Comparison of ENCODE assay signal across 16 cellular contexts in genomic region chr3:125513490-125514115, GRCh38. TPM values are rescaled to one million over a fixed set of nuclear protein-coding genes. Genes with fewer than 3 reads are reported as not detected.
A peak's percentile ranks its signal among the peaks of the same experiment; 100 is the strongest.
DNase-seq lines count a peak whose midpoint lies in the region; ATAC-seq and TF ChIP-seq lines count a peak whose summit lies in the region.
"Had no signal": no experiment of that assay in that cellular context is flagged by ENCODE, and none has a peak within 500 bp of the region (broad histone marks: within the 10 kb centered on the region; RNA-seq: fewer than 3 reads in every experiment).

No MANE protein-coding gene starts in this region.

- no peaks in the 10 kb centered on the region for H3K27me3 Mint-ChIP-seq in endothelial cell (ENCODE audit: unreplicated experiment)
- H3K27me3 Mint-ChIP-seq: CD4-positive, alpha-beta memory T cell had no signal

- TF ChIP-seq CTCF in LNCaP clone FGC (IDR thresholded peaks at IDR 0.05; ENCODE audit: control insufficient read depth, extremely low read depth, insufficient read depth) (no peak), Panc1 (IDR thresholded peaks at IDR 0.05) (no peak), endothelial cell (IDR thresholded peaks at IDR 0.05; ENCODE audit: unreplicated experiment) (no peak), breast epithelium (IDR thresholded peaks at IDR 0.05) (no peak)

- CTCF ChIA-PET in Panc1 (lab: Charles Lee): interaction anchor here (0.6 kb wide), 1 partner anchor 41 kb away, joined by 3 read pairs; no protein-coding TSS in a partner anchor

- H3K36me3 Mint-ChIP-seq in endothelial cell (ENCODE audit: low read depth, unreplicated experiment): peaks cover 4% of the 10 kb centered on the region

- no TSS peak for BruUV-seq in Panc1 (replicated peaks; lab: Mats Ljungman, UMichigan)

- in situ Hi-C loops in Panc1 (cut with HindIII; ENCODE audit: low pct_unique_long_range_greater_than_20kb, low sequenced_read_pairs): no loop called here

- H3K9me3 ChIP-seq in Panc1 (ENCODE audit: control insufficient read depth, insufficient read depth, low read depth, low read length) (no peaks in the 10 kb centered on the region; the same call in 1 of the 2 replicates), mucosa of rectum (ENCODE audit: control insufficient read depth in 2 of 2, low read length in 2 of 2) (no peaks in the 10 kb centered on the region), breast epithelium (no peaks in the 10 kb centered on the region)
- H3K9me3 ChIP-seq: BE2C had no signal

- H3K27ac ChIP-seq in Panc1 (ENCODE audit: low read length): no peak overlapping the region
- peak overlapping the region; percentile 49 to 53 for H3K27ac ChIP-seq in mucosa of rectum (ENCODE audit: low read depth in 2 of 2, low read length in 2 of 2)
- no peak overlapping the region for H3K27ac ChIP-seq in breast epithelium
- H3K27ac ChIP-seq: A549, GM23248 had no signal

- ATAC-seq in Panc1: 0 out of 2 replicates have a peak, but pooled peaks have one; percentile 12
- no peak for ATAC-seq in HG02623 (IDR thresholded peaks at IDR 0.05; ENCODE audit: unreplicated experiment)
- no peak for ATAC-seq in HG03342 (IDR thresholded peaks at IDR 0.05; ENCODE audit: unreplicated experiment)
- ATAC-seq: A549, HCT116 had no signal

- intact Hi-C loops in Panc1 (cut with micrococcal nuclease; ENCODE audit: unreplicated experiment) (no loop called here), breast epithelium (cut with DNase I; ENCODE audit: low total_unique reads) (no loop called here)

- no peak for TF ChIP-seq POLR2A in breast epithelium (IDR thresholded peaks at IDR 0.05)

- H3K4me1 Mint-ChIP-seq in endothelial cell (ENCODE audit: unreplicated experiment): no peaks in the 10 kb centered on the region

- H3K4me1 ChIP-seq in Panc1 (ENCODE audit: control insufficient read depth, insufficient read depth, low read length): no peaks in the 10 kb centered on the region
- peaks cover 0 to 10% of the 10 kb centered on the region in 2 donors for H3K4me1 ChIP-seq in mucosa of rectum (ENCODE audit: control insufficient read depth in 2 of 2, insufficient read depth in 2 of 2, low read length in 2 of 2)
- no peaks in the 10 kb centered on the region for H3K4me1 ChIP-seq in breast epithelium

- H3K4me3 ChIP-seq in LNCaP clone FGC (ENCODE audit: low read depth, low read length) (no peak overlapping the region), Panc1 (ENCODE audit: low read depth in 2 of 2, low read length in 2 of 2) (no peak overlapping the region), mucosa of rectum (ENCODE audit: low read length in 2 of 2) (no peak overlapping the region), breast epithelium (no peak overlapping the region)
- H3K4me3 ChIP-seq: A549, GM23248 had no signal

- no peaks in the 10 kb centered on the region for H3K36me3 ChIP-seq in Panc1 (ENCODE audit: control insufficient read depth, insufficient read depth, low read length)
- peaks cover 2 to 19% of the 10 kb centered on the region in 2 donors for H3K36me3 ChIP-seq in mucosa of rectum (ENCODE audit: control insufficient read depth in 2 of 2, insufficient read depth in 2 of 2, low read length in 2 of 2)
- H3K36me3 ChIP-seq in breast epithelium: no peaks in the 10 kb centered on the region

- peak overlapping the region; percentile 57 for H3K27ac Mint-ChIP-seq in endothelial cell (ENCODE audit: unreplicated experiment)

- POLR2A ChIA-PET in Panc1 (lab: Charles Lee): no interaction called here

- H3K27me3 ChIP-seq in Panc1 (ENCODE audit: control insufficient read depth, insufficient read depth, low read length) (no peaks in the 10 kb centered on the region), mucosa of rectum (ENCODE audit: control insufficient read depth in 2 of 2, insufficient read depth in 2 of 2, low read length in 2 of 2) (no peaks in the 10 kb centered on the region), breast epithelium (no peaks in the 10 kb centered on the region)
- H3K27me3 ChIP-seq: BE2C had no signal

- H3K9me3 Mint-ChIP-seq in endothelial cell (ENCODE audit: unreplicated experiment): no peaks in the 10 kb centered on the region

- H3K4me3 Mint-ChIP-seq in endothelial cell (ENCODE audit: unreplicated experiment): no peak overlapping the region

- peak; percentile 67 for DNase-seq in LNCaP clone FGC (ENCODE audit: low read depth)
- DNase-seq in Panc1 (ENCODE audit: low read depth, low spot score): no peak
- DNase-seq in endothelial cell (ENCODE audit: low spot score): no peak
- no peak for DNase-seq in breast epithelium (ENCODE audit: low spot score in 2 of 2)
- no peak for DNase-seq in DMS153 treated with DMSO at 0.1 percent for 48 hours (lab: John Stamatoyannopoulos, UW; ENCODE audit: unreplicated experiment)
- DNase-seq: BE2C; CD4-positive, alpha-beta memory T cell; COR-L47; DMS53; GM23248; IMR-90 had no signal

- H3K9ac ChIP-seq in mucosa of rectum (ENCODE audit: low read depth in 1 of 2, low read length in 2 of 2): no peak overlapping the region
- H3K9ac ChIP-seq: GM23248 had no signal

RNA-seq across cellular contexts. Expression of gene SNX4, which starts 6.4 kb away (rescaled TPM):
- total RNA-seq in Panc1 (2021; ENCODE audit: unreplicated experiment) (34.3 TPM), endothelial cell (ENCODE audit: unreplicated experiment) (35.6 TPM), breast epithelium (10 to 100 TPM; 35.7 to 51.4 (median 50.1) TPM)
- 15.9 TPM for polyA plus RNA-seq in Panc1 (2012; ENCODE audit: insufficient read length)

Comparison
In these comparisons a context has a peak if more than half of its experiments do, and no peak if none do; other contexts are left out.
1. H3K27ac ChIP-seq: peak in mucosa of rectum (2 of 2); none in Panc1 (single experiment) and breast epithelium (0 of 2).